ENCODE assay signal across 8 cellular contexts in the genomic region with DNA sequence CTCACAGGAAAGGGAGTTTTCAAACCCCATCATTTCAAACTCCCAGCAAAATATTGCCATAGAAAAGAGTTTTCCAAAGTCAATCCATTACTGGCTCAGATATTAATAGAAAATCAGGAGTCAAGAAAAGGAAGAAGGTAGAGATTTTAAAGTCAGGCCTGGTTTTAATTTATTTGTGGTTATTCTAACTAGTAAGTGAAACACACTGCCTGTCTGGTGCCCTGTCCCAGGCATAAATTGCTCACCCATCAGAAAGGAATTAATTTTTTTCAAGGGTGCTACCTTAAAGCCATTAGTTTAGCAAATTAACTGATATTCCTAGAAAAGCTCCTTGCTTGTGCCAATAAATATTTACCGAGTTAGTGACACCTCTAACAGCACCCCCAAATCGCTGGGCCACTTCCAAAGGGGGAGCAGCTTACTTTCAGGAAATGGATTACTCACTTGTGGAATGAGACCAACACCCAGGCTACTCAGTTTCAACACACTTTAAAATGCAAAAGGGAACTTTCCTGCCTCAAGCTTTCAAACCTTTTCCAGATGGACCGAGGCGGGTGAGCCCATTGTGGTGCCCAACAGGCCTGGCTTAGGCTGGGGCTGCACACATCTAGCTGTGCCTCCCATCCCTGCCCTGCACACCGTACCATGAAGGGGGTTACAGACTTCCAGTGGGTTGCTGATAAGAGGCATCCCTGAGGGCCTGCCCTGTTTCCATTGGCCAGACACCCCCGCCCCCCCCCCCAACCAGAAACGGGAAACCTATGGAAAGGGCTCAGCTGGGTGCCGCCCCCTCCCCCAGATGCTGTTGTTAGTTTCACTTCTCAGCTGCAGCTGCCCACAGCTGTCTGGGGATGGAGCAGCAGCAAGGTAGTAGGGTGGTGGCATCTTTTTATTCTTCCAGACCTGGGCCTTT.
DNase-seq lines count a peak whose midpoint lies in the region; ATAC-seq, FAIRE-seq and TF ChIP-seq lines count a peak whose summit lies in the region.
"Had no signal": no experiment of that assay in that cellular context is flagged by ENCODE, and none has a peak within 500 bp of the region (broad histone marks: within the 10 kb centered on the region; RNA-seq: fewer than 3 reads in every experiment).

No MANE protein-coding gene starts in this region.

- H2AFZ ChIP-seq in keratinocyte (ENCODE audit: control insufficient read depth, low read length), result no peak overlapping the region

- peaks cover 45% of the 10 kb centered on the region for H3K4me1 ChIP-seq in keratinocyte (ENCODE audit: control insufficient read depth, extremely low read depth, insufficient read depth, low read length)
- peaks cover 32% of the 10 kb centered on the region for H3K4me1 ChIP-seq in upper lobe of right lung

- dilution Hi-C loops in keratinocyte (cut with MboI; ENCODE audit: extremely low pct_ligation_motif_present, low sequenced_read_pairs), result no loop called here

- CTCF ChIA-PET in MCF 10A (lab: Yijun Ruan, JAX), result interaction anchor here (0.6 to 3.8 kb wide), 9 partner anchors 15 to 481 kb away, joined by 3 to 44 read pairs (median 5); a partner anchor contains a TSS

- no peaks in the 10 kb centered on the region for H3K27me3 Mint-ChIP-seq in MCF 10A (ENCODE audit: insufficient read depth, unreplicated experiment)
- H3K27me3 Mint-ChIP-seq: type B pancreatic cell had no signal

- H3K27ac ChIP-seq in keratinocyte (ENCODE audit: control insufficient read depth, insufficient read depth, low read length) (peak overlapping the region; percentile 56), upper lobe of right lung (no peak overlapping the region)

- no peaks in the 10 kb centered on the region for H4K20me1 ChIP-seq in keratinocyte (ENCODE audit: control insufficient read depth, extremely low read depth, insufficient read depth, low read length)

- no peak for TF ChIP-seq CTCF in MCF 10A (IDR thresholded peaks at IDR 0.05; ENCODE audit: unreplicated experiment)
- no peak for TF ChIP-seq CTCF in keratinocyte (optimal IDR thresholded peaks at IDR 0.05 in 1 of 3, IDR thresholded peaks at IDR 0.05 in 1 of 3, conservative IDR thresholded peaks at IDR 0.05 in 1 of 3; ENCODE audit: extremely low read depth in 1 of 3, insufficient read depth in 2 of 3, low read length in 3 of 3)
- no peak for TF ChIP-seq CTCF in upper lobe of right lung (IDR thresholded peaks at IDR 0.05)

- H3K36me3 ChIP-seq in keratinocyte (ENCODE audit: control insufficient read depth in 2 of 2, extremely low read depth in 1 of 2, insufficient read depth in 2 of 2, low read length in 2 of 2) (peaks cover 0 to under 1% of the 10 kb centered on the region in 2 experiments), upper lobe of right lung (no peaks in the 10 kb centered on the region)

- H3K9ac ChIP-seq in keratinocyte (ENCODE audit: control insufficient read depth, extremely low read depth, insufficient read depth, low read length), result peak overlapping the region; percentile 52

- DNase-seq in HS-5 (ENCODE audit: low read depth), result peak; percentile 83
- DNase-seq in MCF 10A (ENCODE audit: unreplicated experiment), result peak; percentile 78
- DNase-seq in keratinocyte (ENCODE audit: low read depth, low spot score), result no peak
- no peak for DNase-seq in upper lobe of right lung
- DNase-seq in activated naive CD4-positive, alpha-beta T cell treated with Interleukin-2 at 50 U/mL for 16 hours, result no peak
- DNase-seq in NCI-H1105 (lab: John Stamatoyannopoulos, UW), result no peak
- DNase-seq in NCI-H526 treated with DMSO at 0.1 percent for 48 hours (lab: John Stamatoyannopoulos, UW), result no peak

- peaks cover 55% of the 10 kb centered on the region for H3K4me1 Mint-ChIP-seq in MCF 10A (ENCODE audit: insufficient read depth, unreplicated experiment)

- H3K9me1 ChIP-seq in keratinocyte (ENCODE audit: control insufficient read depth, extremely low read depth, insufficient read depth, low read length), result peaks cover 2% of the 10 kb centered on the region

- H3K4me3 Mint-ChIP-seq in MCF 10A (ENCODE audit: unreplicated experiment), result peak overlapping the region; percentile 36
- H3K4me3 Mint-ChIP-seq: type B pancreatic cell had no signal

- intact Hi-C loops in MCF 10A (cut with micrococcal nuclease), result no loop called here
- intact Hi-C loops in upper lobe of right lung (cut with DNase I), result no loop called here

- no peak for FAIRE-seq in keratinocyte (lab: Jason Lieb, UNC)

- H3K4me2 ChIP-seq in keratinocyte (ENCODE audit: control insufficient read depth, extremely low read depth, insufficient read depth, low read depth, low read length), result peak overlapping the region; percentile 55

- H3K27ac Mint-ChIP-seq in MCF 10A (ENCODE audit: low read depth, unreplicated experiment), result peak overlapping the region; percentile 89
- H3K27ac Mint-ChIP-seq: type B pancreatic cell had no signal

- POLR2A ChIA-PET in MCF 10A (lab: Yijun Ruan, JAX), result interaction anchor here (0.6 to 5.6 kb wide), 10 partner anchors 8 to 354 kb away, joined by 3 to 95 read pairs (median 4); a partner anchor contains a TSS

- peaks cover 41% of the 10 kb centered on the region for H3K79me2 ChIP-seq in keratinocyte (ENCODE audit: control insufficient read depth, insufficient read depth, low read length)

- H3K36me3 Mint-ChIP-seq in MCF 10A (ENCODE audit: insufficient read depth, unreplicated experiment), result no peaks in the 10 kb centered on the region

- H3K4me3 ChIP-seq in keratinocyte (ENCODE audit: control insufficient read depth in 2 of 3, extremely low read depth in 1 of 3, insufficient read depth in 2 of 3, low read depth in 1 of 3, low read length in 3 of 3) (no peak overlapping the region), upper lobe of right lung (no peak overlapping the region)

- ATAC-seq in upper lobe of right lung, result peak; percentile 42

- no TSS peak for BruUV-seq in MCF 10A (replicated peaks; lab: Mats Ljungman, UMichigan)

- no peaks in the 10 kb centered on the region for H3K9me3 ChIP-seq in keratinocyte (ENCODE audit: control insufficient read depth, low read depth, low read length)
- H3K9me3 ChIP-seq in upper lobe of right lung, result no peaks in the 10 kb centered on the region

- no peaks in the 10 kb centered on the region for H3K9me3 Mint-ChIP-seq in MCF 10A (ENCODE audit: unreplicated experiment)
- H3K9me3 Mint-ChIP-seq: type B pancreatic cell had no signal

- no peaks in the 10 kb centered on the region for H3K27me3 ChIP-seq in keratinocyte (ENCODE audit: control insufficient read depth, extremely low read depth, insufficient read depth, low read length)
- H3K27me3 ChIP-seq in upper lobe of right lung, result no peaks in the 10 kb centered on the region

Comparison
In these comparisons a context has a peak if more than half of its experiments do, and no peak if none do; other contexts are left out.
1. DNase-seq: peak in HS-5 (single experiment) and MCF 10A (single experiment); none in keratinocyte (single experiment), upper lobe of right lung (single experiment), activated naive CD4-positive, alpha-beta T cell treated with Interleukin-2 at 50 U/mL for 16 hours (single experiment), NCI-H1105 (single experiment) and NCI-H526 treated with DMSO at 0.1 percent for 48 hours (single experiment).